1 cellular context compared by ENCODE assay signal in the genomic region with DNA sequence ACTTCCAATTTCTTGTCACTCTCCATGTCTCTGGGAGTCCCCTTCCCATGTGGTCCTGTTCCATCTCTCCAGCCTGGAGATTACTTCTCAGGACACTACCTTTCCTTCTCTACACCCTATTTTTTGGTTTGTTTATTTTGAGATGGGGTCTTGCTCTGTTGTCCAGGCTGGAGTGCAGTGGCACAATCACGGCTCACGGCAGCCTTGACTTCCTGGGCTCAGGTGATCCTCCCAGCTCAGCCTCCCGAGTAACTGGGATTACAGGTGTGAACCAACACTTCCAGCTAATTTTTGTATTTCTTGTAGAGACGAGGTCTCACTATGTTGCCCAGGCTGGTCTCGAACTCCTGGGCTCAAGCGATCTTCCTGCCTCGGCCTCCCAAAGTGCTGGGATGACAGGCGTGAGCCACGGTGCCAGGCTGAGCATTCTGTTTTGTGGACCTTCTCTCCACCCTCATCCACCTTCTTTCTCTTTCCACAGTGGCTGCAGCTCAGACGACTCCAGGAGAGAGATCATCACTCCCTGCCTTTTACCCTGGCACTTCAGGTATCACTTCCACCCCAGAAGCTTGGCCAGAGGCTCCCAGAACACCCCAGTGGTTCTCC.
TF ChIP-seq lines count a peak whose summit lies in the region.

No MANE protein-coding gene starts in this region.

TF ChIP-seq in IMR-90, 13 proteins besides CTCF, POLR2A, EP300 and RAD21:
- no peak for TF ChIP-seq FOS (IDR thresholded peaks at IDR 0.05; ENCODE audit: low read depth, low read length)
- TF ChIP-seq ELK1 (IDR thresholded peaks at IDR 0.05; ENCODE audit: borderline replicate concordance, low read depth, low read length): no peak
- TF ChIP-seq MAZ (IDR thresholded peaks at IDR 0.05; ENCODE audit: borderline replicate concordance, low read depth, low read length): no peak
- TF ChIP-seq RFX5 (IDR thresholded peaks at IDR 0.05; ENCODE audit: low read depth, low read length): no peak
- no peak for TF ChIP-seq NFE2L2 (IDR thresholded peaks at IDR 0.05; ENCODE audit: low read depth, low read length)
- TF ChIP-seq CEBPB (IDR thresholded peaks at IDR 0.05; ENCODE audit: low read depth, low read length): no peak
- TF ChIP-seq, protein P1, sequence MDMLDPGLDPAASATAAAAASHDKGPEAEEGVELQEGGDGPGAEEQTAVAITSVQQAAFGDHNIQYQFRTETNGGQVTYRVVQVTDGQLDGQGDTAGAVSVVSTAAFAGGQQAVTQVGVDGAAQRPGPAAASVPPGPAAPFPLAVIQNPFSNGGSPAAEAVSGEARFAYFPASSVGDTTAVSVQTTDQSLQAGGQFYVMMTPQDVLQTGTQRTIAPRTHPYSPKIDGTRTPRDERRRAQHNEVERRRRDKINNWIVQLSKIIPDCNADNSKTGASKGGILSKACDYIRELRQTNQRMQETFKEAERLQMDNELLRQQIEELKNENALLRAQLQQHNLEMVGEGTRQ (IDR thresholded peaks at IDR 0.05; ENCODE audit: low read depth, low read length): no peak
- no peak for TF ChIP-seq SMC3 (IDR thresholded peaks at IDR 0.05; ENCODE audit: low read depth, low read length)
- TF ChIP-seq MAFK (IDR thresholded peaks at IDR 0.05; ENCODE audit: low read depth, low read length): no peak
- TF ChIP-seq BHLHE40 (IDR thresholded peaks at IDR 0.05; ENCODE audit: low read depth, low read length): no peak
- no peak for TF ChIP-seq MXI1 (IDR thresholded peaks at IDR 0.05; ENCODE audit: borderline replicate concordance, low read depth, low read length)
- no peak for TF ChIP-seq RCOR1 (IDR thresholded peaks at IDR 0.05; ENCODE audit: insufficient replicate concordance, low read length)
